ENCODE assay signal across 30 cellular contexts in genomic region chr9:98506422-98507054, GRCh38.
"Had no signal": no experiment of that assay in that cellular context is flagged by ENCODE, and none has a peak within 500 bp of the region (broad histone marks: within the 10 kb centered on the region; RNA-seq: fewer than 3 reads in every experiment).

No MANE protein-coding gene starts in this region.

- H3K36me3 Mint-ChIP-seq: activated naive CD4-positive, alpha-beta T cell treated with anti-CD3 and anti-CD28 coated beads, Interleukin-2, amount 10 ng/mL, durations not matched to agents 7 days and 5 days; activated naive CD8-positive, alpha-beta T cell treated with anti-CD3 and anti-CD28 coated beads, Interleukin-2, amount 10 ng/mL, durations not matched to agents 7 days and 5 days; brain; naive thymus-derived CD4-positive, alpha-beta T cell had no signal

- H3K9me3 ChIP-seq: ascending aorta, gastroesophageal sphincter, prostate gland, thoracic aorta had no signal

- H3K4me1 ChIP-seq: ascending aorta, gastroesophageal sphincter, prostate gland had no signal

- H3K4me1 Mint-ChIP-seq: activated CD4-positive, alpha-beta T cell treated with anti-CD3 and anti-CD28 coated beads for 36 hours; activated naive CD4-positive, alpha-beta T cell treated with anti-CD3 and anti-CD28 coated beads, Interleukin-2, amount 10 ng/mL, durations not matched to agents 7 days and 5 days; activated naive CD8-positive, alpha-beta T cell treated with anti-CD3 and anti-CD28 coated beads, Interleukin-2, amount 10 ng/mL, durations not matched to agents 7 days and 5 days had no signal

- H3K4me3 ChIP-seq: ascending aorta, cardiac muscle cell, gastroesophageal sphincter, hepatocyte, prostate gland, skin epidermis, thoracic aorta had no signal

- FAIRE-seq: endometrium, keratinocyte, urothelium cell line had no signal

- H3K27ac ChIP-seq: ascending aorta, cardiac muscle cell, gastroesophageal sphincter, hepatocyte, prostate gland, skin epidermis, thoracic aorta had no signal

- H3K36me3 ChIP-seq: ascending aorta, cardiac muscle cell, gastroesophageal sphincter, prostate gland, thoracic aorta had no signal

- H3K9me3 Mint-ChIP-seq: activated naive CD4-positive, alpha-beta T cell treated with anti-CD3 and anti-CD28 coated beads, Interleukin-2, amount 10 ng/mL, durations not matched to agents 7 days and 5 days; activated naive CD8-positive, alpha-beta T cell treated with anti-CD3 and anti-CD28 coated beads, Interleukin-2, amount 10 ng/mL, durations not matched to agents 7 days and 5 days; activated T-cell treated with anti-CD3 and anti-CD28 coated beads, Interleukin-2, amount 50 U/mL, for 24 hours; stimulated activated naive CD8-positive, alpha-beta T cell treated with anti-CD3 and anti-CD28 coated beads, Interleukin-15, Interleukin-2, amounts not matched to agents 100 ng/mL and 50 ng/mL, for 24 hours had no signal

- H3K4me3 Mint-ChIP-seq: activated CD4-positive, alpha-beta T cell treated with anti-CD3 and anti-CD28 coated beads for 36 hours; activated naive CD4-positive, alpha-beta T cell treated with anti-CD3 and anti-CD28 coated beads, Interleukin-2, amount 10 ng/mL, durations not matched to agents 7 days and 5 days; activated naive CD8-positive, alpha-beta T cell treated with anti-CD3 and anti-CD28 coated beads, Interleukin-2, amount 10 ng/mL, durations not matched to agents 7 days and 5 days; activated T-cell treated with anti-CD3 and anti-CD28 coated beads, Interleukin-2, amount 50 U/mL, for 24 hours; brain; memory B cell; naive thymus-derived CD4-positive, alpha-beta T cell; stimulated activated naive CD8-positive, alpha-beta T cell treated with anti-CD3 and anti-CD28 coated beads, Interleukin-15, Interleukin-2, amounts not matched to agents 100 ng/mL and 50 ng/mL, for 24 hours had no signal

- H3K27ac Mint-ChIP-seq: activated CD4-positive, alpha-beta T cell treated with anti-CD3 and anti-CD28 coated beads for 36 hours; activated naive CD4-positive, alpha-beta T cell treated with anti-CD3 and anti-CD28 coated beads, Interleukin-2, amount 10 ng/mL, durations not matched to agents 7 days and 5 days; activated naive CD8-positive, alpha-beta T cell treated with anti-CD3 and anti-CD28 coated beads, Interleukin-2, amount 10 ng/mL, durations not matched to agents 7 days and 5 days; activated T-cell treated with anti-CD3 and anti-CD28 coated beads, Interleukin-2, amount 50 U/mL, for 24 hours; memory B cell; naive thymus-derived CD4-positive, alpha-beta T cell; stimulated activated naive CD8-positive, alpha-beta T cell treated with anti-CD3 and anti-CD28 coated beads, Interleukin-15, Interleukin-2, amounts not matched to agents 100 ng/mL and 50 ng/mL, for 24 hours had no signal

- DNase-seq: activated CD4-positive, alpha-beta T cell treated with anti-CD3 and anti-CD28 coated beads for 36 hours; activated CD4-positive, alpha-beta T cell treated with anti-CD3 and anti-CD28 coated beads, Interleukin-2, amount 50 U/mL, for 48 hours; activated CD4-positive, CD25-positive, alpha-beta regulatory T cell; activated CD8-positive, alpha-beta memory T cell treated with anti-CD3 and anti-CD28 coated beads, Interleukin-2, amount 50 U/mL, for 4 hours; activated gamma-delta T cell; activated naive CD4-positive, alpha-beta T cell treated with anti-CD3 and anti-CD28 coated beads, Interleukin-2, amount 10 ng/mL, durations not matched to agents 7 days and 5 days; activated naive CD8-positive, alpha-beta T cell treated with anti-CD3 and anti-CD28 coated beads, Interleukin-2, amount 10 ng/mL, durations not matched to agents 7 days and 5 days; activated T-cell treated with anti-CD3 and anti-CD28 coated beads, Interleukin-2, amount 50 U/mL, for 24 hours; dermis blood vessel endothelial cell; effector CD8-positive, alpha-beta T cell; left colon; midbrain; naive thymus-derived CD4-positive, alpha-beta T cell; retina; stimulated activated CD4-positive, alpha-beta T cell treated with anti-CD3 and anti-CD28 coated beads, Interleukin-12 subunit alpha, Interleukin-12 subunit beta, amount 100 ng/mL, for 4 hours; stimulated activated CD4-positive, alpha-beta T cell treated with anti-CD3 and anti-CD28 coated beads, Interleukin-4, amount 100 ng/mL, for 1 hour; trophoblast cell had no signal
